1 cellular context compared by ENCODE assay signal in the genomic region with DNA sequence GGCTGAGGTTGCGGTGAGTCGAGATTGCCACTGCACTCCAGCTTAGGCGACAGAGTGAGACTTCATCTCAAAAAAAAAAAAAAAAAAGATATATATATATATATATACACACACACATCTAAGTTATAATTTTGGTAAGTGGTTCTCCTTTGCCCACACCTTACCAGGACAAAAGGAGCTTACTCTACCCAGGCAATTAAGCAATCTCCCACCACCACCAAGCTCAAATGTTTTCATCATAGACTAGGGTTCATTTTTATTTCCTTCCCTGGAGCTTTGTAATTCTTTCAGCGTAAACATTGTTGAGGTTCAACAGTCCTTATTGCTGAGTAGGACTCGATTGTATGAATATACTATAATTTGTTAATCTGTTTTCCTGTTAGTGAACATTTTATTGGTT.
A peak's percentile ranks its signal among the peaks of the same experiment; 100 is the strongest.
TF ChIP-seq lines count a peak whose summit lies in the region.

No MANE protein-coding gene starts in this region.

TF ChIP-seq in HepG2, 621 proteins besides CTCF, POLR2A, EP300 and RAD21 (continued from another document):
- TF ChIP-seq, protein P1, sequence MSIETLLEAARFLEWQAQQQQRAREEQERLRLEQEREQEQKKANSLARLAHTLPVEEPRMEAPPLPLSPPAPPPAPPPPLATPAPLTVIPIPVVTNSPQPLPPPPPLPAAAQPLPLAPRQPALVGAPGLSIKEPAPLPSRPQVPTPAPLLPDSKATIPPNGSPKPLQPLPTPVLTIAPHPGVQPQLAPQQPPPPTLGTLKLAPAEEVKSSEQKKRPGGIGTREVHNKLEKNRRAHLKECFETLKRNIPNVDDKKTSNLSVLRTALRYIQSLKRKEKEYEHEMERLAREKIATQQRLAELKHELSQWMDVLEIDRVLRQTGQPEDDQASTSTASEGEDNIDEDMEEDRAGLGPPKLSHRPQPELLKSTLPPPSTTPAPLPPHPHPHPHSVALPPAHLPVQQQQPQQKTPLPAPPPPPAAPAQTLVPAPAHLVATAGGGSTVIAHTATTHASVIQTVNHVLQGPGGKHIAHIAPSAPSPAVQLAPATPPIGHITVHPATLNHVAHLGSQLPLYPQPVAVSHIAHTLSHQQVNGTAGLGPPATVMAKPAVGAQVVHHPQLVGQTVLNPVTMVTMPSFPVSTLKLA (IDR thresholded peaks at IDR 0.05), result no peak
- TF ChIP-seq CBX1 (IDR thresholded peaks at IDR 0.05; ENCODE audit: low read depth), result no peak
- no peak for TF ChIP-seq ATF5 (CRISPR knock-in tag; IDR thresholded peaks at IDR 0.05; ENCODE audit: low read depth)
- TF ChIP-seq RBM22 (optimal IDR thresholded peaks at IDR 0.05; ENCODE audit: low read length), result peak; percentile 65
- no peak for TF ChIP-seq RARG (CRISPR knock-in tag; IDR thresholded peaks at IDR 0.05; ENCODE audit: low read depth)
- no peak for TF ChIP-seq ZFP36 (IDR thresholded peaks at IDR 0.05; ENCODE audit: borderline replicate concordance, low read depth, low read length, partially characterized antibody)
- TF ChIP-seq KDM4B (CRISPR knock-in tag; IDR thresholded peaks at IDR 0.05), result no peak
- TF ChIP-seq CEBPG (CRISPR knock-in tag; IDR thresholded peaks at IDR 0.05), result 0 out of 2 replicates have a peak, but pooled peaks have one; percentile 7
- no peak for TF ChIP-seq U2AF1 (optimal IDR thresholded peaks at IDR 0.05; ENCODE audit: low read depth, low read length)
